In the genomic region with DNA sequence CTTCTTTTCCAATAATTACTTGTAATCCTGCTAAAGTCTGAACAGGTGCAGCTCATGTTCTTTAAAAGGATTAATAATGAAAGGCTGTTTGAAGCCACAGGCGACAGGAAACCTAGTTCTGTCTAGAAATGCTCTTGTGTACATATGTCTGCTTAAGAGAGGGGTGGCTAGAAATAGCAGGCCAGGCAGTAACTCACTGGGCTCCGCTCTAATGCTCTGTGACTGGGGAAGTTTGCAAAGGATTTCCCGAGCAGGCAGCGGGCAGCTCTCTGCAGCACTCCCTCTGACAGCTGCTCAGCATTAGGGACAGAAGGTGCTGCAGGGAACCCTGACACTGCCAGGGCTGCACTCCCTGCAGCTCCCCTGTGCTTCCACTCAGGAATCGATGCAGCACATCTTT, we compare ENCODE assay signal across 10 cellular contexts. TPM values are rescaled to one million over a fixed set of nuclear protein-coding genes. Genes with fewer than 3 reads are reported as not detected.
DNase-seq lines count a peak whose midpoint lies in the region; ATAC-seq and TF ChIP-seq lines count a peak whose summit lies in the region.
"Had no signal": no experiment of that assay in that cellular context is flagged by ENCODE, and none has a peak within 500 bp of the region (broad histone marks: within the 10 kb centered on the region; RNA-seq: fewer than 3 reads in every experiment).

No MANE protein-coding gene starts in this region.

- no peaks in the 10 kb centered on the region for H3K9me3 ChIP-seq in DND-41 (ENCODE audit: insufficient read depth, low read length, severe bottlenecking)
- no peaks in the 10 kb centered on the region for H3K9me3 ChIP-seq in A673 (ENCODE audit: low read depth, low read length, poor library complexity, severe bottlenecking)
- H3K9me3 ChIP-seq in vagina: no peaks in the 10 kb centered on the region
- H3K9me3 ChIP-seq: Caco-2 had no signal

- no peak overlapping the region for H3K4me2 ChIP-seq in DND-41 (ENCODE audit: insufficient read depth, low read length)

- peaks cover 0 to 7% of the 10 kb centered on the region in 2 donors for H3K9me3 Mint-ChIP-seq in effector memory CD8-positive, alpha-beta T cell
- H3K9me3 Mint-ChIP-seq in Calu3 (ENCODE audit: low read depth, unreplicated experiment): peaks cover 9% of the 10 kb centered on the region

- peaks cover 13 to 26% of the 10 kb centered on the region in 2 donors for H3K4me1 Mint-ChIP-seq in effector memory CD8-positive, alpha-beta T cell (ENCODE audit: low read depth in 2 of 2)
- H3K4me1 Mint-ChIP-seq in Calu3 (ENCODE audit: low read depth, unreplicated experiment): peaks cover 17% of the 10 kb centered on the region

- no peak overlapping the region for H3K4me3 Mint-ChIP-seq in effector memory CD8-positive, alpha-beta T cell
- H3K4me3 Mint-ChIP-seq in Calu3 (ENCODE audit: low read depth, unreplicated experiment): no peak overlapping the region

- no peaks in the 10 kb centered on the region for H3K27me3 Mint-ChIP-seq in effector memory CD8-positive, alpha-beta T cell
- H3K27me3 Mint-ChIP-seq in Calu3 (ENCODE audit: unreplicated experiment): peaks cover 13% of the 10 kb centered on the region

- H2AFZ ChIP-seq in DND-41 (ENCODE audit: low read depth, low read length): no peak overlapping the region

- POLR2A ChIA-PET in A673 (lab: Charles Lee; ENCODE audit: low non-redundant PET): interaction anchor here (0.6 kb wide), 1 partner anchor 20 kb away, joined by 11 read pairs; no protein-coding TSS in a partner anchor

- peaks cover 5% of the 10 kb centered on the region for H3K36me3 Mint-ChIP-seq in effector memory CD8-positive, alpha-beta T cell (ENCODE audit: insufficient read depth)
- no peaks in the 10 kb centered on the region for H3K36me3 Mint-ChIP-seq in Calu3 (ENCODE audit: insufficient read depth, unreplicated experiment)

- H3K27ac Mint-ChIP-seq in effector memory CD8-positive, alpha-beta T cell: peak overlapping the region in 1 of 2 donors; percentile 70
- H3K27ac Mint-ChIP-seq in Calu3 (ENCODE audit: unreplicated experiment): no peak overlapping the region

- DNase-seq in DND-41 (no peak), Calu3 (no peak), foreskin keratinocyte (no peak), A673 (ENCODE audit: low spot score) (no peak), vagina (ENCODE audit: extremely low spot score in 2 of 2) (no peak)
- no peak for DNase-seq in effector memory CD8-positive, alpha-beta T cell
- DNase-seq: Caco-2; stimulated activated CD4-positive, alpha-beta T cell treated with anti-CD3 and anti-CD28 coated beads, Interleukin-15, amount 100 ng/mL, for 24 hours had no signal

- H3K9ac ChIP-seq in DND-41 (ENCODE audit: low read depth, low read length): no peak overlapping the region

- H4K20me1 ChIP-seq in DND-41 (ENCODE audit: insufficient read depth, low read length): no peaks in the 10 kb centered on the region

- TF ChIP-seq POLR2A in vagina (IDR thresholded peaks at IDR 0.05): no peak

- H3K79me2 ChIP-seq in DND-41 (ENCODE audit: insufficient read depth, low read length): no peaks in the 10 kb centered on the region

- ATAC-seq in DND-41 (ENCODE audit: insufficient read depth, low read depth) (peak; percentile 56), GM19467 (IDR thresholded peaks at IDR 0.05; ENCODE audit: unreplicated experiment) (peak; percentile 87), HG03159 (IDR thresholded peaks at IDR 0.05; ENCODE audit: unreplicated experiment) (peak; percentile 68), foreskin keratinocyte (no peak)
- ATAC-seq in effector memory CD8-positive, alpha-beta T cell (replicated peaks): peak; percentile 40

- peak overlapping the region; percentile 5; the same call in 1 of the 2 replicates for H3K27ac ChIP-seq in DND-41 (ENCODE audit: low read length)
- no peak overlapping the region for H3K27ac ChIP-seq in foreskin keratinocyte
- no peak overlapping the region for H3K27ac ChIP-seq in A673 (ENCODE audit: low read depth, low read length, poor library complexity, severe bottlenecking)
- H3K27ac ChIP-seq in vagina: no peak overlapping the region

- no peaks in the 10 kb centered on the region for H3K27me3 ChIP-seq in DND-41 (ENCODE audit: insufficient read depth, low read length, poor library complexity)
- H3K27me3 ChIP-seq in foreskin keratinocyte: peaks cover 39% of the 10 kb centered on the region
- H3K27me3 ChIP-seq in A673 (replicated peaks; ENCODE audit: insufficient read depth, low read depth, low read length, poor library complexity): no peaks in the 10 kb centered on the region
- no peaks in the 10 kb centered on the region for H3K27me3 ChIP-seq in vagina

- no peaks in the 10 kb centered on the region for H3K36me3 ChIP-seq in DND-41 (ENCODE audit: insufficient read depth, low read length)
- no peaks in the 10 kb centered on the region for H3K36me3 ChIP-seq in A673 (ENCODE audit: insufficient read depth, low read length, poor library complexity, severe bottlenecking)
- H3K36me3 ChIP-seq in vagina: no peaks in the 10 kb centered on the region

- TF ChIP-seq CTCF in DND-41 (IDR thresholded peaks at IDR 0.05; ENCODE audit: borderline replicate concordance, extremely low read depth, low read length, poor library complexity, severe bottlenecking) (no peak), Calu3 (IDR thresholded peaks at IDR 0.05; ENCODE audit: unreplicated experiment) (no peak), foreskin keratinocyte (conservative IDR thresholded peaks at IDR 0.05) (no peak), A673 (conservative IDR thresholded peaks at IDR 0.05; ENCODE audit: low read depth, low read length) (no peak), vagina (IDR thresholded peaks at IDR 0.05) (no peak)

- intact Hi-C loops in Calu3 (cut with micrococcal nuclease; ENCODE audit: unreplicated experiment): no loop called here
- intact Hi-C loops in A673 (cut with micrococcal nuclease; ENCODE audit: unreplicated experiment): no loop called here
- intact Hi-C loops in vagina (cut with DNase I): no loop called here

- CTCF ChIA-PET in Calu3 (lab: Charles Lee): interaction anchor here (0.6 kb wide), 1 partner anchor 10 kb away, joined by 3 read pairs; no protein-coding TSS in a partner anchor
- CTCF ChIA-PET in A673 (lab: Charles Lee): no interaction called here

- H3K4me3 ChIP-seq in DND-41 (ENCODE audit: low read depth in 1 of 2, low read length in 2 of 2): no peak overlapping the region
- no peak overlapping the region for H3K4me3 ChIP-seq in A673 (ENCODE audit: low read depth, low read length, poor library complexity, severe bottlenecking)
- H3K4me3 ChIP-seq in vagina: no peak overlapping the region

- BruUV-seq in Calu3 (replicated peaks; lab: Mats Ljungman, UMichigan) (no TSS peak), A673 (replicated peaks; lab: Mats Ljungman, UMichigan) (no TSS peak)

- H3K4me1 ChIP-seq in DND-41 (ENCODE audit: insufficient read depth, low read length): peaks cover 24% of the 10 kb centered on the region
- no peaks in the 10 kb centered on the region for H3K4me1 ChIP-seq in foreskin keratinocyte
- no peaks in the 10 kb centered on the region for H3K4me1 ChIP-seq in A673 (ENCODE audit: insufficient read depth, low read length, poor library complexity, severe bottlenecking)
- H3K4me1 ChIP-seq in vagina: peaks cover 18% of the 10 kb centered on the region
- H3K4me1 ChIP-seq: Caco-2 had no signal

RNA-seq across cellular contexts. Expression of gene TTC39C, which starts 33.2 kb away (rescaled TPM):
- total RNA-seq in Calu3 (2022): 21.7 and 26.8 TPM in 2 replicates
- 15.9 and 16.9 TPM in 2 replicates for total RNA-seq in foreskin keratinocyte
- polyA plus RNA-seq in foreskin keratinocyte: 13.3 and 16.0 TPM in 2 replicates
- total RNA-seq in A673 (2021): 20.7 and 24.0 TPM in 2 replicates
- 42.5 TPM for total RNA-seq in vagina
